Comparison of ENCODE assay signal across 8 cellular contexts in the genomic region with DNA sequence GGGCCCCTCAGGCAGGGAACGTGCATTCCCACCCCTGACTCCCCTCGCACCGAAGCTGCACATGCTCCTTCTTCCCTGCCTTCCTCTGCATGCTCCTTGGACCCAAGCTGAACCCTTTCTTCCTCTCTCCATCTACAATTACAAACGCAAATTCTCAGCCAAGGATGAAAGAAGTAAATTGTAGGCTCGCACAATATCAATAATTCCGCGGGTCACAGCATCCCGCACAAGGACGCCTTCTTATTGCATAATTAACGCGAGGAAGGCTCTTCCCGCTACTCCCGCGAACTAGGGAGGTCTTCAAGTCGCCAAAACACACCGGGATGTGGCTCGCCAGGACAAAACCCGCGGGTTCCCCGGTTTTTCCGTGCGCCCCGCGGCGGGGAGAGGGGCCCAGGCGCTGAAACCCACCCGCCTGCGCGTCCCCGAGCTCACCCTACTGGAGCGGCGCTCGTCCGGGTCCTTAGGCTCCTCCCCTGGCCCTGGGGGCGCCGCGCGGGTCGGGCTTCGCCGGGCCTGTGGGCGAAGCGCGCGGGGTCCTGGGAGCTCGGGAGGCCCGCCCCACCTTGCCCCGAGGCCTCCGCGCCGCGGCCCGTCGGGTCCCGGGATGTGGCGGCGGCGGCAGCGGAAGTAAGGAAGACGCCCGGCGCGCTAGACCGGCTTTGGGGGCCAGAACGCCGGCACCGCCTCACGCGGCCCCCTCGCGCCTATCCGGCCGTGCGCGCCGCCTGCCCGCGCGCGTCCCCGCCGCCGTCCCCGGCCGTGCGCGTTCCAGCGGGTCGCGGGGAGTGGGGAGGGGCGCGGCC. TPM values are rescaled to one million over a fixed set of nuclear protein-coding genes. Genes with fewer than 3 reads are reported as not detected.
DNase-seq lines count a peak whose midpoint lies in the region; ATAC-seq and TF ChIP-seq lines count a peak whose summit lies in the region.

Gene CHST10, minus strand, starts transcription at position 730 of the 806 bp plus-strand sequence. CDS start 10,993 bp downstream, outside the sequence.

- peak; percentile 86 for ATAC-seq in GM18858 (IDR thresholded peaks at IDR 0.05; ENCODE audit: unreplicated experiment)
- ATAC-seq in HG03097 (IDR thresholded peaks at IDR 0.05; ENCODE audit: low FRiP score, unreplicated experiment) = peak; percentile 60

- peaks cover 6% of the 10 kb centered on the region for H3K4me1 ChIP-seq in ACC112 (ENCODE audit: control insufficient read depth, insufficient read depth, low read length, unreplicated experiment)

- H3K4me1 Mint-ChIP-seq in endothelial cell (ENCODE audit: unreplicated experiment) = peaks cover 20% of the 10 kb centered on the region

- H2AFZ ChIP-seq in ACC112 (ENCODE audit: low read length, unreplicated experiment) = peak within 1 kb of the TSS; percentile 98

- peaks cover 6% of the 10 kb centered on the region for H3K79me2 ChIP-seq in ACC112 (ENCODE audit: control insufficient read depth, insufficient read depth, low read length, unreplicated experiment)

- peak within 1 kb of the TSS; percentile 98 for H3K4me3 Mint-ChIP-seq in endothelial cell (ENCODE audit: unreplicated experiment)

- DNase-seq in NCI-H526 treated with DMSO at 0.1 percent for 48 hours (lab: John Stamatoyannopoulos, UW) (peak; percentile 36), endothelial cell (ENCODE audit: low spot score) (peak; percentile 73), middle frontal gyrus (ENCODE audit: extremely low spot score, low spot score) (peak; percentile 18)
- DNase-seq in activated CD8-positive, alpha-beta memory T cell treated with anti-CD3 and anti-CD28 coated beads, Interleukin-2, amount 50 U/mL, for 24 hours (ENCODE audit: extremely low read depth) = peak; percentile 15
- peak; percentile 44 to 53 for DNase-seq in stimulated activated CD8-positive, alpha-beta memory T cell treated with anti-CD3 and anti-CD28 coated beads, Interleukin-2, amount 100 ng/mL, for 48 hours (ENCODE audit: low read depth in 2 of 2)

- H3K9me3 Mint-ChIP-seq in endothelial cell (ENCODE audit: unreplicated experiment) = no peaks in the 10 kb centered on the region

- H3K27ac ChIP-seq in ACC112 (ENCODE audit: low read depth, low read length) = no peak within 1 kb of the TSS

- H3K27me3 ChIP-seq in ACC112 (ENCODE audit: insufficient read depth, low read length) = no peaks in the 10 kb centered on the region

- no peak for TF ChIP-seq CTCF in endothelial cell (IDR thresholded peaks at IDR 0.05; ENCODE audit: unreplicated experiment)

- peak within 1 kb of the TSS; percentile 89 for H3K27ac Mint-ChIP-seq in endothelial cell (ENCODE audit: unreplicated experiment)

- H3K36me3 ChIP-seq in ACC112 (ENCODE audit: insufficient read depth, low read length) = no peaks in the 10 kb centered on the region

- H3K36me3 Mint-ChIP-seq in endothelial cell (ENCODE audit: low read depth, unreplicated experiment) = peaks cover 8% of the 10 kb centered on the region

- peak within 1 kb of the TSS; percentile 89 for H3K4me3 ChIP-seq in ACC112 (ENCODE audit: low read depth, low read length)

- H3K27me3 Mint-ChIP-seq in endothelial cell (ENCODE audit: unreplicated experiment) = peaks cover 6% of the 10 kb centered on the region

RNA-seq across cellular contexts. Expression of gene CHST10, which starts in this region (rescaled TPM):
- 20.6 TPM for total RNA-seq in endothelial cell (ENCODE audit: unreplicated experiment)

Comparison
In these comparisons a context has a peak if more than half of its experiments do, and no peak if none do; other contexts are left out.
1. DNase-seq: peak in every context shown above with its lines; median percentile 73 in endothelial cell; 48 in stimulated activated CD8-positive, alpha-beta memory T cell treated with anti-CD3 and anti-CD28 coated beads, Interleukin-2, amount 100 ng/mL, for 48 hours; 36 in NCI-H526 treated with DMSO at 0.1 percent for 48 hours; 18 in middle frontal gyrus; 15 in activated CD8-positive, alpha-beta memory T cell treated with anti-CD3 and anti-CD28 coated beads, Interleukin-2, amount 50 U/mL, for 24 hours.